In the genomic region with DNA sequence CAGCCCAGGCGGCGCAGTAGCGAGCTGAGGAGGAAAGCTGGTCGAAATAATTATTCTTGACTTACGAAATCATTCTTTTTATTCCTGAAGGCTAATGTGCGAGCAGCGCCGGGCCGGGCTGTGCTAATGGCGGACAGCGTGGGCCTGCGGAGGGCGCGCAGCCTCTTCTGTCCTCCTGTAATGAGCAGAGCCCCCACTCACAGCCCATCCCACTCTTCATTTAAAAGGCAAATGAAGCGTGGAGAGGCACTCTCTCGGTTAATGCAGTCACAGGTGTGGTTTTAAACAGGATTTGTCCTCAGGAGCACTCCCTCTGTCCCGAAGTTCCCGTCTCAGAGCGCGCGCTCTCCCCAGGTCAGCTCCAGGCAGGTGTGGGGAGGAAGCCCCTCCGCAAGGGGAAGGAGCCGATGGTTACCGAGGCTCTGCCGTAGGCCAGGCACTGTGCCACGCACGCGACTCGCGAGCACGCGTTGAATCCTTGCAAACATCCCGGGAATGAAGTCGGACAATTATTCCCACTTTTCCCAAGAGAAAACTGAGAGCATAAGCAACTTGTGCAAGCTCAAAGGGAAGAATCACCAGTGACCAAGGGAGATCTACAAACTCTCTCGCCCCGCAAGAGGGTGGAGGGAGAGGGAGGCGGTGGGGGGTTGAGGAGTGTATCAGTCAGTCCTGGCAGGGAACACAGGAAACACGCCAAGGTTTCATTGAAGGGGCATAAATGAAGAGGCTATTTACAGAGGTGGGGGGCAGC, we compare ENCODE assay signal across 8 cellular contexts. TPM values are rescaled to one million over a fixed set of nuclear protein-coding genes. Genes with fewer than 3 reads are reported as not detected.
A peak's percentile ranks its signal among the peaks of the same experiment; 100 is the strongest.
DNase-seq lines count a peak whose midpoint lies in the region; ATAC-seq and TF ChIP-seq lines count a peak whose summit lies in the region.

No MANE protein-coding gene starts in this region.

- H3K4me1 Mint-ChIP-seq in activated CD4-positive, alpha-beta memory T cell treated with anti-CD3 and anti-CD28 coated beads for 36 hours (ENCODE audit: low read depth): peaks cover 16% of the 10 kb centered on the region
- peaks cover 19 to 25% of the 10 kb centered on the region in 2 donors for H3K4me1 Mint-ChIP-seq in natural killer cell

- TF ChIP-seq CTCF in AG09309 (IDR thresholded peaks at IDR 0.05; ENCODE audit: control insufficient read depth, insufficient read depth, low read depth, low read length, missing control alignments) (no peak), natural killer cell (IDR thresholded peaks at IDR 0.05) (no peak)

- H3K9me3 ChIP-seq in GM23248 (ENCODE audit: low read depth): no peaks in the 10 kb centered on the region

- H2AFZ ChIP-seq in GM23248: peak overlapping the region; percentile 92

- H3K36me3 ChIP-seq in GM23248 (ENCODE audit: low read depth): no peaks in the 10 kb centered on the region

- intact Hi-C loops in activated CD4-positive, alpha-beta memory T cell treated with anti-CD3 and anti-CD28 coated beads for 36 hours (cut with micrococcal nuclease): no loop called here
- intact Hi-C loops in natural killer cell (cut with micrococcal nuclease): no loop called here

- in situ Hi-C loops in GM23248 (cut with MboI): no loop called here

- H3K27ac Mint-ChIP-seq in activated CD4-positive, alpha-beta memory T cell treated with anti-CD3 and anti-CD28 coated beads for 36 hours: no peak overlapping the region
- no peak overlapping the region for H3K27ac Mint-ChIP-seq in natural killer cell

- H3K9me2 ChIP-seq in GM23248 (ENCODE audit: insufficient read depth): no peaks in the 10 kb centered on the region

- 2% methylated on average over 38 of the region's 38 CpGs for WGBS in GM23248 (ENCODE audit: low coverage in 1 of 2, low lambda C conversion rate in 2 of 2, missing lambda C conversion rate in 2 of 2), 2 experiments

- H3K4me3 ChIP-seq in AG09309 (ENCODE audit: control insufficient read depth, low read depth, low read length): peak overlapping the region; percentile 25
- H3K4me3 ChIP-seq in GM23248: peak overlapping the region; percentile 64

- peak overlapping the region; percentile 86 for H3K4me2 ChIP-seq in GM23248 (ENCODE audit: unreplicated experiment)

- no peaks in the 10 kb centered on the region for H3K27me3 ChIP-seq in GM23248 (replicated peaks; ENCODE audit: insufficient read depth)

- no peaks in the 10 kb centered on the region for H3F3A ChIP-seq in GM23248 (ENCODE audit: insufficient read depth)

- H3K36me3 Mint-ChIP-seq in activated CD4-positive, alpha-beta memory T cell treated with anti-CD3 and anti-CD28 coated beads for 36 hours: no peaks in the 10 kb centered on the region
- no peaks in the 10 kb centered on the region for H3K36me3 Mint-ChIP-seq in natural killer cell

- no peaks in the 10 kb centered on the region for H3K9me3 Mint-ChIP-seq in activated CD4-positive, alpha-beta memory T cell treated with anti-CD3 and anti-CD28 coated beads for 36 hours
- H3K9me3 Mint-ChIP-seq in natural killer cell: no peaks in the 10 kb centered on the region

- peak overlapping the region; percentile 71 for H3K9ac ChIP-seq in GM23248

- CTCF ChIA-PET in activated CD4-positive, alpha-beta memory T cell treated with anti-CD3 and anti-CD28 coated beads for 36 hours (lab: Charles Lee): interaction anchor here (1.7 to 2.9 kb wide), 2 partner anchors 7 to 34 kb away, joined by 3 to 12 read pairs; no protein-coding TSS in a partner anchor

- ATAC-seq in natural killer cell: peak; percentile 61 to 77 (median 77)
- ATAC-seq in HG02610 (IDR thresholded peaks at IDR 0.05; ENCODE audit: unreplicated experiment): no peak
- ATAC-seq in GM18870 (IDR thresholded peaks at IDR 0.05; ENCODE audit: unreplicated experiment): no peak

- H3K27ac ChIP-seq in GM23248: peak overlapping the region; percentile 36

- H3K4me3 Mint-ChIP-seq in activated CD4-positive, alpha-beta memory T cell treated with anti-CD3 and anti-CD28 coated beads for 36 hours: peak overlapping the region; percentile 62
- H3K4me3 Mint-ChIP-seq in natural killer cell: peak overlapping the region; percentile 82

- no peaks in the 10 kb centered on the region for H3K79me2 ChIP-seq in GM23248 (ENCODE audit: insufficient read depth)

- peaks cover 18% of the 10 kb centered on the region for H3K4me1 ChIP-seq in GM23248 (ENCODE audit: insufficient read depth)

- POLR2A ChIA-PET in activated CD4-positive, alpha-beta memory T cell treated with anti-CD3 and anti-CD28 coated beads for 36 hours (lab: Charles Lee): interaction anchor here (1.2 kb wide), 1 partner anchor 35 kb away, joined by 4 read pairs; no protein-coding TSS in a partner anchor

- peaks cover 32% of the 10 kb centered on the region for H3K27me3 Mint-ChIP-seq in activated CD4-positive, alpha-beta memory T cell treated with anti-CD3 and anti-CD28 coated beads for 36 hours
- peaks cover 31 to 37% of the 10 kb centered on the region in 2 donors for H3K27me3 Mint-ChIP-seq in natural killer cell (ENCODE audit: low read depth in 2 of 2)

- no peaks in the 10 kb centered on the region for H4K20me1 ChIP-seq in GM23248 (ENCODE audit: insufficient read depth)

- DNase-seq in AG09309 (ENCODE audit: low read depth): no peak
- DNase-seq in GM23248: peak; percentile 75
- DNase-seq in activated CD4-positive, alpha-beta memory T cell treated with anti-CD3 and anti-CD28 coated beads for 36 hours: peak; percentile 23
- peak; percentile 45 for DNase-seq in fibroblast of gingiva (ENCODE audit: low read depth)
- DNase-seq in natural killer cell: no peak
- no peak for DNase-seq in KG1 (lab: John Stamatoyannopoulos, UW)

RNA-seq across cellular contexts. Expression of a gene that starts 35.5 kb away (rescaled TPM):
- total RNA-seq in GM23248 (2014; rRNA removed; shearing (Covaris generic)): 27.1 and 27.5 TPM in 2 replicates
- polyA plus RNA-seq in GM23248 (2016; fragmentation: Nextera tagmentation; extraction: Ambion mirVana): 37.1 and 40.0 TPM in 2 replicates
- 10 to 100 TPM; 35.1 to 36.4 TPM for total RNA-seq in activated CD4-positive, alpha-beta memory T cell treated with anti-CD3 and anti-CD28 coated beads for 36 hours
- 10 to 100 TPM; 87.7 to 97.4 (median 90.1) TPM for total RNA-seq in natural killer cell

Comparison
In these comparisons a context has a peak if more than half of its experiments do, and no peak if none do; other contexts are left out.
1. DNase-seq: peak in GM23248 (single experiment), activated CD4-positive, alpha-beta memory T cell treated with anti-CD3 and anti-CD28 coated beads for 36 hours (single experiment) and fibroblast of gingiva (single experiment); none in AG09309 (single experiment), natural killer cell (single experiment) and KG1 (single experiment).
2. ATAC-seq: peak in natural killer cell (3 of 3); none in HG02610 (single experiment) and GM18870 (single experiment).